8 cellular contexts compared by ENCODE assay signal in the genomic region with DNA sequence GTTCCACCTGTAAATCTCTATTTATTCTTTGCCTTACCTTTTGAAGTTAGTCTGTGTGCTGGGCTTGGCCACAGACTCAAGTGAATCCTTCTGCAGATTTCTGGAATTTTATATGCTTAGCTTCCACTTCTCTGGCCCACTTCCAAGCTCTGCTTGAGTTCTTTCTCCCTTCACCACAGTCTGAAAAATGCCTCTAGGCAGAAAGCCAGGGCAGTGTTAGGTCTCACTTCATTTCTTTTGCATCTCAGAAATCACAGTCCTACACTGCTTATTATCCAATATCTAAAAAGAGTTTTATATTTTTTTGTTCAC. TPM values are rescaled to one million over a fixed set of nuclear protein-coding genes. Genes with fewer than 3 reads are reported as not detected.
A peak's percentile ranks its signal among the peaks of the same experiment; 100 is the strongest.
DNase-seq lines count a peak whose midpoint lies in the region; ATAC-seq and TF ChIP-seq lines count a peak whose summit lies in the region.

No MANE protein-coding gene starts in this region.

- ATAC-seq in HG03469 (IDR thresholded peaks at IDR 0.05; ENCODE audit: unreplicated experiment): no peak

- H3K27me3 Mint-ChIP-seq in chondrocyte (ENCODE audit: low read depth): no peaks in the 10 kb centered on the region

- H3K4me1 Mint-ChIP-seq in chondrocyte (ENCODE audit: low read depth): peaks cover 27% of the 10 kb centered on the region

- no peak overlapping the region for H3K4me3 Mint-ChIP-seq in chondrocyte (ENCODE audit: unreplicated experiment)

- H3K9me3 Mint-ChIP-seq in chondrocyte (ENCODE audit: low read depth): peaks cover 6% of the 10 kb centered on the region

- in situ Hi-C loops in KBM-7 (cut with MboI; ENCODE audit: low pct_unique_long_range_greater_than_20kb, low sequenced_read_pairs): no loop called here

- H3K4me3 ChIP-seq in AG10803 (ENCODE audit: low read length): no peak overlapping the region

- H3K36me3 Mint-ChIP-seq in chondrocyte (ENCODE audit: low read depth): peaks cover 16% of the 10 kb centered on the region

- DNase-seq in AG10803 (ENCODE audit: low read depth) (peak; percentile 96), KBM-7 (peak; percentile 35), chondrocyte (ENCODE audit: low spot score) (no peak), middle frontal gyrus (ENCODE audit: extremely low spot score, low spot score) (peak; percentile 25), occipital lobe (lab: John Stamatoyannopoulos, UW) (no peak), CD1c-positive myeloid dendritic cell (ENCODE audit: extremely low spot score) (no peak), NCI-H1930 (lab: John Stamatoyannopoulos, UW) (no peak)

- TF ChIP-seq CTCF in AG10803 (conservative IDR thresholded peaks at IDR 0.05; ENCODE audit: low read length): no peak
- TF ChIP-seq CTCF in chondrocyte (IDR thresholded peaks at IDR 0.05): no peak

- H3K27ac Mint-ChIP-seq in chondrocyte (ENCODE audit: unreplicated experiment): peak overlapping the region; percentile 75

RNA-seq across cellular contexts. Expression of gene INKA2, which starts 48.9 kb away (rescaled TPM):
- total RNA-seq in chondrocyte: 2.8 to 5.4 TPM (median 3.6 TPM) in 3 replicates
- 0.94 TPM for total RNA-seq in occipital lobe

Comparison
In these comparisons a context has a peak if more than half of its experiments do, and no peak if none do; other contexts are left out.
1. DNase-seq: peak in AG10803 (single experiment), KBM-7 (single experiment) and middle frontal gyrus (single experiment); none in chondrocyte (single experiment), occipital lobe (single experiment), CD1c-positive myeloid dendritic cell (single experiment) and NCI-H1930 (0 of 2).